In the genomic region with DNA sequence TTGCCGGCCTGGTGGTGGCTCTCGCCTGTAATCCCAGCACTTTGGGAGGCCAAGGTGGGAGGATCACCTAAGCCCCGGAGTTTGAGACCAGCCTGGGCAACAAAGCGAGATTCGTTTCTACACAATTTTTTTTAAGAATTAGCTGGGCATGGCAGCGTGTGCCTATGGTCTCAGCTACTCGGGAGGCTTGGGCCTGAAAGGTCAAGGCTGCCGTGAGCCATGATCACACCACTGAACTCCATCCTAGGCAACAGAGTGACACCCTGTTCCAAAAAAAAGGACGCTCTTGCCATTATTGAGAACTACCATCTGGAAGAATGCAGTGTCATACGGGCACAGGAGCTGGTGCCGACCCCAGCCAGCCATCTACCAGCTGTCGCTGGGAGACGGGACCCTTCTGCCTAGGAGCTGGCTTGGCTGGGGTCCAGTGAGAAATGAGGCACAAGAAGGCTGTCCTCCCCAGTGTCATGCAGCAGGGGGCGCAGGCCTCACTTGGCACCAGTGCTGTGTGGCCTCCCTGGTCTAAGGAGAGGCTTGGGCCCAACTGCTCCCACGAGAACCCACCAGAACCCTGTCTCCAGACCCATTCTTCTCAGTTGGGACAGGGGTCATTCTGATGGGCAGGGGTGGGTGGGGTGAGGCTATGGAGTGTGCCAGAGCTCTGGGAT, we compare ENCODE assay signal across 1 cellular context.
TF ChIP-seq lines count a peak whose summit lies in the region.

No MANE protein-coding gene starts in this region.

TF ChIP-seq in K562, 482 proteins besides CTCF, POLR2A, EP300 and RAD21:
- TF ChIP-seq, protein P1, sequence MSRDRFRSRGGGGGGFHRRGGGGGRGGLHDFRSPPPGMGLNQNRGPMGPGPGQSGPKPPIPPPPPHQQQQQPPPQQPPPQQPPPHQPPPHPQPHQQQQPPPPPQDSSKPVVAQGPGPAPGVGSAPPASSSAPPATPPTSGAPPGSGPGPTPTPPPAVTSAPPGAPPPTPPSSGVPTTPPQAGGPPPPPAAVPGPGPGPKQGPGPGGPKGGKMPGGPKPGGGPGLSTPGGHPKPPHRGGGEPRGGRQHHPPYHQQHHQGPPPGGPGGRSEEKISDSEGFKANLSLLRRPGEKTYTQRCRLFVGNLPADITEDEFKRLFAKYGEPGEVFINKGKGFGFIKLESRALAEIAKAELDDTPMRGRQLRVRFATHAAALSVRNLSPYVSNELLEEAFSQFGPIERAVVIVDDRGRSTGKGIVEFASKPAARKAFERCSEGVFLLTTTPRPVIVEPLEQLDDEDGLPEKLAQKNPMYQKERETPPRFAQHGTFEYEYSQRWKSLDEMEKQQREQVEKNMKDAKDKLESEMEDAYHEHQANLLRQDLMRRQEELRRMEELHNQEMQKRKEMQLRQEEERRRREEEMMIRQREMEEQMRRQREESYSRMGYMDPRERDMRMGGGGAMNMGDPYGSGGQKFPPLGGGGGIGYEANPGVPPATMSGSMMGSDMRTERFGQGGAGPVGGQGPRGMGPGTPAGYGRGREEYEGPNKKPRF (IDR thresholded peaks at IDR 0.05; ENCODE audit: low read depth, low read length): no peak
- 0 out of 2 replicates have a peak, but pooled peaks have one; percentile 8 for TF ChIP-seq ZNF384 (IDR thresholded peaks at IDR 0.05; ENCODE audit: low read depth, low read length)
- TF ChIP-seq JUND (IDR thresholded peaks at IDR 0.05; ENCODE audit: borderline replicate concordance, low read depth, low read length): 0 out of 2 replicates have a peak, but pooled peaks have one; percentile 15
- TF ChIP-seq JUND (tag; IDR thresholded peaks at IDR 0.05; ENCODE audit: borderline replicate concordance, low read depth, low read length): no peak
- TF ChIP-seq, protein P2, sequence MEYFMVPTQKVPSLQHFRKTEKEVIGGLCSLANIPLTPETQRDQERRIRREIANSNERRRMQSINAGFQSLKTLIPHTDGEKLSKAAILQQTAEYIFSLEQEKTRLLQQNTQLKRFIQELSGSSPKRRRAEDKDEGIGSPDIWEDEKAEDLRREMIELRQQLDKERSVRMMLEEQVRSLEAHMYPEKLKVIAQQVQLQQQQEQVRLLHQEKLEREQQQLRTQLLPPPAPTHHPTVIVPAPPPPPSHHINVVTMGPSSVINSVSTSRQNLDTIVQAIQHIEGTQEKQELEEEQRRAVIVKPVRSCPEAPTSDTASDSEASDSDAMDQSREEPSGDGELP (CRISPR knock-in tag; IDR thresholded peaks at IDR 0.05; ENCODE audit: borderline replicate concordance): peak; percentile 28; the same call in 1 of the 2 replicates
- no peak for TF ChIP-seq CBFA2T3 (IDR thresholded peaks at IDR 0.05)
- no peak for TF ChIP-seq ZNF282 (CRISPR knock-in tag; IDR thresholded peaks at IDR 0.05)
- TF ChIP-seq CREM (IDR thresholded peaks at IDR 0.05; ENCODE audit: low read depth): 0 out of 2 replicates have a peak, but pooled peaks have one; percentile 32
- TF ChIP-seq, protein P3, sequence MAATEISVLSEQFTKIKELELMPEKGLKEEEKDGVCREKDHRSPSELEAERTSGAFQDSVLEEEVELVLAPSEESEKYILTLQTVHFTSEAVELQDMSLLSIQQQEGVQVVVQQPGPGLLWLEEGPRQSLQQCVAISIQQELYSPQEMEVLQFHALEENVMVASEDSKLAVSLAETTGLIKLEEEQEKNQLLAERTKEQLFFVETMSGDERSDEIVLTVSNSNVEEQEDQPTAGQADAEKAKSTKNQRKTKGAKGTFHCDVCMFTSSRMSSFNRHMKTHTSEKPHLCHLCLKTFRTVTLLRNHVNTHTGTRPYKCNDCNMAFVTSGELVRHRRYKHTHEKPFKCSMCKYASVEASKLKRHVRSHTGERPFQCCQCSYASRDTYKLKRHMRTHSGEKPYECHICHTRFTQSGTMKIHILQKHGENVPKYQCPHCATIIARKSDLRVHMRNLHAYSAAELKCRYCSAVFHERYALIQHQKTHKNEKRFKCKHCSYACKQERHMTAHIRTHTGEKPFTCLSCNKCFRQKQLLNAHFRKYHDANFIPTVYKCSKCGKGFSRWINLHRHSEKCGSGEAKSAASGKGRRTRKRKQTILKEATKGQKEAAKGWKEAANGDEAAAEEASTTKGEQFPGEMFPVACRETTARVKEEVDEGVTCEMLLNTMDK (IDR thresholded peaks at IDR 0.05; ENCODE audit: borderline replicate concordance, insufficient read depth, low read depth, low read length, poor library complexity, severe bottlenecking): peak; percentile 60
- no peak for TF ChIP-seq KLF16 (IDR thresholded peaks at IDR 0.05)
- 0 out of 2 replicates have a peak, but pooled peaks have one; percentile 27 for TF ChIP-seq MYC (IDR thresholded peaks at IDR 0.05; ENCODE audit: low read depth, low read length)
- no peak for TF ChIP-seq MYC (CRISPR knock-in tag; IDR thresholded peaks at IDR 0.05; ENCODE audit: borderline replicate concordance, low read depth)
- peak; percentile 93 for TF ChIP-seq NFIC (IDR thresholded peaks at IDR 0.05)
- peak; percentile 86 for TF ChIP-seq SMC3 (conservative IDR thresholded peaks at IDR 0.05; ENCODE audit: insufficient read depth, low read depth, low read length)
- TF ChIP-seq STAG1 (CRISPR knock-in tag; IDR thresholded peaks at IDR 0.05; ENCODE audit: borderline replicate concordance): peak; percentile 11; the same call in 1 of the 2 replicates
